Comparison of ENCODE assay signal across 18 cellular contexts in the genomic region with DNA sequence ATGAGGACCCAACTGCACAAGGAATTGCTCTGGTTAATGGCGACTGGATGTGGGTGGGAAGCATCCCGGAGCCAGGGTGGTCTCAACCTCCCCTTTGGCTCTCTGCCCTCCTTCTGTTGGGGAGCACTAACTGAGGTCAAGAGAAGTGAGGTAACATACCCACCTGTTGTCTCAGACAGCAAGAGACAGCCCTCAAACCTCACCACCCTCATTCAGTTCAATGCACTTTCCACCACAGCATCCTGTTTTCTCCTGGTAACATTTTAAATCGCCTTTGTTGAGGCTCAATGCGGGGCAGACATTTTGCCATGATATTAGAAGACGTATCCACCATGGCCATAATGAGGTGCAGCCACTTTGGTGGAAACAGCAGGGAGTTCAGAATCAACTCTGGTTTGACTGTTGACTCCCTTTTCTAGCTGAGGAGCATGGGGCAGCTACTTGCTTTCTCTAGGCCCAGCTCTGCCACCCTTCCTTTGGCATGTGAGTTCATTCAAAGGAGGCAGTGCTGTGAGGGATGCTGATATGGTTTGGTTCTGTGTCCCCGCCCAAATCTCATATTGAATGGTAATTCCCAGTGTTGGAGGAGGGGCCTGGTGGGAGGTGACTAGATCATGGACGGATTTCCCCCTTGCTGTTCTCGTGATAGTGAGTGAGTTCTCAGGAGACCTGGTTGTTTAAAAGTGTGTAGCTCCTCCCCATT.
DNase-seq lines count a peak whose midpoint lies in the region; ATAC-seq and TF ChIP-seq lines count a peak whose summit lies in the region.
"Had no signal": no experiment of that assay in that cellular context is flagged by ENCODE, and none has a peak within 500 bp of the region (broad histone marks: within the 10 kb centered on the region; RNA-seq: fewer than 3 reads in every experiment).

No MANE protein-coding gene starts in this region.

- H3K56ac ChIP-seq in IMR-90 (ENCODE audit: extremely low read depth, insufficient read depth, low read length) = no peak overlapping the region

- peak overlapping the region; percentile 69 for H2BK20ac ChIP-seq in IMR-90 (ENCODE audit: low read depth, low read length)

- H3K79me1 ChIP-seq in IMR-90 (ENCODE audit: low read depth in 1 of 2, low read length in 2 of 2) = no peaks in the 10 kb centered on the region

- no peak for TF ChIP-seq CTCF in IMR-90 (conservative IDR thresholded peaks at IDR 0.05; ENCODE audit: low read depth, low read length)

- no peak for TF ChIP-seq POLR2A in IMR-90 (IDR thresholded peaks at IDR 0.05; ENCODE audit: low read depth, low read length)

- H3K9ac ChIP-seq in IMR-90 (ENCODE audit: low read depth, low read length) = no peak overlapping the region
- H3K9ac ChIP-seq: GM23248 had no signal

- TF ChIP-seq RAD21 in IMR-90 (IDR thresholded peaks at IDR 0.05; ENCODE audit: low read length) = no peak

- H3K4me1 Mint-ChIP-seq in activated naive CD8-positive, alpha-beta T cell treated with anti-CD3 and anti-CD28 coated beads for 36 hours = peaks cover 26% of the 10 kb centered on the region
- H3K4me1 Mint-ChIP-seq in stimulated activated effector memory CD8-positive, alpha-beta T cell treated with anti-CD3 and anti-CD28 coated beads, Interleukin-12 subunit alpha, Interleukin-12 subunit beta, amount 100 ng/mL, for 72 hours = peaks cover 59% of the 10 kb centered on the region

- H3K27ac Mint-ChIP-seq in activated naive CD8-positive, alpha-beta T cell treated with anti-CD3 and anti-CD28 coated beads for 36 hours = peak overlapping the region; percentile 74
- H3K27ac Mint-ChIP-seq in stimulated activated effector memory CD8-positive, alpha-beta T cell treated with anti-CD3 and anti-CD28 coated beads, Interleukin-12 subunit alpha, Interleukin-12 subunit beta, amount 100 ng/mL, for 72 hours = peak overlapping the region; percentile 89
- H3K27ac Mint-ChIP-seq: stimulated activated naive CD8-positive, alpha-beta T cell treated with anti-CD3 and anti-CD28 coated beads, Interleukin-15, Interleukin-2, amounts not matched to agents 100 ng/mL and 50 ng/mL, for 24 hours had no signal

- peak overlapping the region; percentile 24; the same call in 1 of the 2 replicates for H3K18ac ChIP-seq in IMR-90 (ENCODE audit: low read depth, low read length)

- no peak overlapping the region for H2AFZ ChIP-seq in IMR-90 (replicated peaks; ENCODE audit: low read length, poor library complexity)
- H2AFZ ChIP-seq: GM23248 had no signal

- no peak for ATAC-seq in IMR-90 (ENCODE audit: low read depth)
- peak; percentile 82 for ATAC-seq in stimulated activated effector memory CD8-positive, alpha-beta T cell treated with anti-CD3 and anti-CD28 coated beads, Interleukin-12 subunit alpha, Interleukin-12 subunit beta, amount 100 ng/mL, for 72 hours
- ATAC-seq in HG03457 (IDR thresholded peaks at IDR 0.05; ENCODE audit: unreplicated experiment) = no peak
- ATAC-seq: A549 had no signal

- peak overlapping the region; percentile 46; the same call in 1 of the 2 replicates for H4K5ac ChIP-seq in IMR-90 (ENCODE audit: low read depth, low read length)

- no TSS peak for BruUV-seq in IMR-90 (replicated peaks; lab: Mats Ljungman, UMichigan)

- no peak overlapping the region for H3K4me3 ChIP-seq in IMR-90 (ENCODE audit: insufficient read depth, low read depth, low read length)
- H3K4me3 ChIP-seq: A549, GM23248 had no signal

- no peak overlapping the region for H3K4me2 ChIP-seq in IMR-90 (ENCODE audit: low read depth, low read length)
- H3K4me2 ChIP-seq: A549 had no signal

- H3K23ac ChIP-seq in IMR-90 (ENCODE audit: low read depth, low read length) = no peak overlapping the region

- CTCF ChIA-PET in IMR-90 (lab: Yijun Ruan, JAX) = no interaction called here

- 79% methylated on average over 3 of the region's 8 CpGs; no CpG with 5 or more reads in 1 of the 2 experiments for WGBS in IMR-90 (ENCODE audit: extremely low coverage in 2 of 2, insufficient read length in 1 of 2), 2 experiments

- H3K4me1 ChIP-seq in IMR-90 (ENCODE audit: control insufficient read depth, insufficient read depth, low read length) = peaks cover 34% of the 10 kb centered on the region
- H3K4me1 ChIP-seq: A549 had no signal

- H4K20me1 ChIP-seq in IMR-90 (ENCODE audit: insufficient read depth, low read length) = no peaks in the 10 kb centered on the region

- no peaks in the 10 kb centered on the region for H3K27me3 Mint-ChIP-seq in activated naive CD8-positive, alpha-beta T cell treated with anti-CD3 and anti-CD28 coated beads for 36 hours
- H3K27me3 Mint-ChIP-seq: stimulated activated naive CD8-positive, alpha-beta T cell treated with anti-CD3 and anti-CD28 coated beads, Interleukin-15, Interleukin-2, amounts not matched to agents 100 ng/mL and 50 ng/mL, for 24 hours had no signal

- H2BK5ac ChIP-seq in IMR-90 (ENCODE audit: low read depth, low read length, poor library complexity, severe bottlenecking) = peak overlapping the region; percentile 55

- in situ Hi-C loops in IMR-90 (cut with MboI; ENCODE audit: low sequenced_read_pairs) = no loop called here

- peak; percentile 11 to 12 for DNase-seq in activated CD4-positive, alpha-beta T cell treated with anti-CD3 and anti-CD28 coated beads, Interleukin-2, amount 50 U/mL, for 48 hours
- DNase-seq in activated CD4-positive, alpha-beta T cell treated with anti-CD3 and anti-CD28 coated beads, Interleukin-2, amount 50 U/mL, for 1 hour = no peak
- no peak for DNase-seq in IMR-90
- DNase-seq in activated naive CD8-positive, alpha-beta T cell treated with anti-CD3 and anti-CD28 coated beads for 36 hours = no peak
- no peak for DNase-seq in stimulated activated effector memory CD8-positive, alpha-beta T cell treated with anti-CD3 and anti-CD28 coated beads, Interleukin-12 subunit alpha, Interleukin-12 subunit beta, amount 100 ng/mL, for 72 hours (ENCODE audit: low spot score in 2 of 2)
- no peak for DNase-seq in activated effector memory CD4-positive, alpha-beta T cell treated with Interleukin-2 at 50 U/mL for 16 hours
- no peak for DNase-seq in LoVo (ENCODE audit: low spot score)
- DNase-seq: activated CD4-positive, CD25-positive, alpha-beta regulatory T cell treated with anti-CD3 and anti-CD28 coated beads, Interleukin-2, amount 50 U/mL, for 72 hours; GM23248; islet precursor cell; mammary epithelial cell; NCI-H2081; NCI-H524 treated with DMSO at 0.1 percent for 48 hours; SIG-M5; T-helper 9 cell had no signal

- no peak overlapping the region; the same call in 1 of the 2 replicates for H4K91ac ChIP-seq in IMR-90 (ENCODE audit: insufficient read depth, low read depth, low read length)

- peaks cover 12% of the 10 kb centered on the region for H3K9me3 Mint-ChIP-seq in activated naive CD8-positive, alpha-beta T cell treated with anti-CD3 and anti-CD28 coated beads for 36 hours
- peaks cover 14% of the 10 kb centered on the region for H3K9me3 Mint-ChIP-seq in stimulated activated effector memory CD8-positive, alpha-beta T cell treated with anti-CD3 and anti-CD28 coated beads, Interleukin-12 subunit alpha, Interleukin-12 subunit beta, amount 100 ng/mL, for 72 hours

- H2AK5ac ChIP-seq in IMR-90 (ENCODE audit: low read depth, low read length) = peak overlapping the region; percentile 61; the same call in 1 of the 2 replicates

- peak overlapping the region; percentile 86 for H2BK120ac ChIP-seq in IMR-90 (ENCODE audit: low read depth, low read length)

- intact Hi-C loops in IMR-90 (cut with micrococcal nuclease) = no loop called here

- POLR2A ChIA-PET in IMR-90 (lab: Charles Lee; ENCODE audit: unreplicated experiment) = no interaction called here

- H3K36me3 ChIP-seq in IMR-90 (ENCODE audit: control insufficient read depth, insufficient read depth, low read length) = no peaks in the 10 kb centered on the region

- H4K8ac ChIP-seq in IMR-90 (ENCODE audit: low read depth in 2 of 2, low read length in 2 of 2) = no peak overlapping the region

- H3K36me3 Mint-ChIP-seq in activated naive CD8-positive, alpha-beta T cell treated with anti-CD3 and anti-CD28 coated beads for 36 hours = peaks cover 14% of the 10 kb centered on the region
- H3K36me3 Mint-ChIP-seq in stimulated activated effector memory CD8-positive, alpha-beta T cell treated with anti-CD3 and anti-CD28 coated beads, Interleukin-12 subunit alpha, Interleukin-12 subunit beta, amount 100 ng/mL, for 72 hours = no peaks in the 10 kb centered on the region

- no peak overlapping the region for H2AK9ac ChIP-seq in IMR-90 (replicated peaks; ENCODE audit: low read depth, low read length, poor library complexity)

- no peak overlapping the region for H3K27ac ChIP-seq in IMR-90 (ENCODE audit: insufficient read depth, low read length)
- H3K27ac ChIP-seq: A549 had no signal

- H3K4ac ChIP-seq in IMR-90 (ENCODE audit: low read depth, low read length) = peak overlapping the region; percentile 36; the same call in 1 of the 2 replicates

- 0 out of 2 replicates have a peak overlapping the region, but pooled peaks have one; percentile 33 for H3K14ac ChIP-seq in IMR-90 (replicated peaks; ENCODE audit: low read depth, low read length)

- no peaks in the 10 kb centered on the region for H3K9me3 ChIP-seq in IMR-90 (ENCODE audit: control insufficient read depth, insufficient read depth, low read length)
- H3K9me3 ChIP-seq: A549 had no signal

- peak overlapping the region; percentile 57; the same call in 2 of the 3 replicates for H2BK15ac ChIP-seq in IMR-90 (ENCODE audit: low read depth, low read length)

- no peaks in the 10 kb centered on the region for H3K27me3 ChIP-seq in IMR-90 (ENCODE audit: control insufficient read depth, insufficient read depth, low read length)

- no peak overlapping the region for H3K4me3 Mint-ChIP-seq in activated naive CD8-positive, alpha-beta T cell treated with anti-CD3 and anti-CD28 coated beads for 36 hours
- H3K4me3 Mint-ChIP-seq in stimulated activated effector memory CD8-positive, alpha-beta T cell treated with anti-CD3 and anti-CD28 coated beads, Interleukin-12 subunit alpha, Interleukin-12 subunit beta, amount 100 ng/mL, for 72 hours = peak overlapping the region; percentile 25
- H3K4me3 Mint-ChIP-seq: stimulated activated naive CD8-positive, alpha-beta T cell treated with anti-CD3 and anti-CD28 coated beads, Interleukin-15, Interleukin-2, amounts not matched to agents 100 ng/mL and 50 ng/mL, for 24 hours had no signal

- dilution Hi-C loops in IMR-90 (cut with HindIII; ENCODE audit: low sequenced_read_pairs, unreplicated experiment) = no loop called here

- H3K9me1 ChIP-seq in IMR-90 (ENCODE audit: insufficient read depth, low read length) = peaks cover 13% of the 10 kb centered on the region

TF ChIP-seq in IMR-90, 13 proteins besides CTCF, POLR2A, EP300 and RAD21 (continues in another document):
- TF ChIP-seq FOS (IDR thresholded peaks at IDR 0.05; ENCODE audit: low read depth, low read length) = no peak
- no peak for TF ChIP-seq RFX5 (IDR thresholded peaks at IDR 0.05; ENCODE audit: low read depth, low read length)
- TF ChIP-seq MXI1 (IDR thresholded peaks at IDR 0.05; ENCODE audit: borderline replicate concordance, low read depth, low read length) = no peak

Comparison
In these comparisons a context has a peak if more than half of its experiments do, and no peak if none do; other contexts are left out.
1. DNase-seq: peak in activated CD4-positive, alpha-beta T cell treated with anti-CD3 and anti-CD28 coated beads, Interleukin-2, amount 50 U/mL, for 48 hours (2 of 2); none in activated CD4-positive, alpha-beta T cell treated with anti-CD3 and anti-CD28 coated beads, Interleukin-2, amount 50 U/mL, for 1 hour (single experiment), IMR-90 (single experiment), activated naive CD8-positive, alpha-beta T cell treated with anti-CD3 and anti-CD28 coated beads for 36 hours (single experiment), stimulated activated effector memory CD8-positive, alpha-beta T cell treated with anti-CD3 and anti-CD28 coated beads, Interleukin-12 subunit alpha, Interleukin-12 subunit beta, amount 100 ng/mL, for 72 hours (0 of 2), activated effector memory CD4-positive, alpha-beta T cell treated with Interleukin-2 at 50 U/mL for 16 hours (single experiment) and LoVo (single experiment).